11 cellular contexts compared by ENCODE assay signal in genomic region chr16:30187971-30188561, GRCh38. TPM values are rescaled to one million over a fixed set of nuclear protein-coding genes. Genes with fewer than 3 reads are reported as not detected.
DNase-seq lines count a peak whose midpoint lies in the region; ATAC-seq and TF ChIP-seq lines count a peak whose summit lies in the region.
"Had no signal": no experiment of that assay in that cellular context is flagged by ENCODE, and none has a peak within 500 bp of the region (broad histone marks: within the 10 kb centered on the region; RNA-seq: fewer than 3 reads in every experiment).

No MANE protein-coding gene starts in this region.

- no peak for DNase-seq in CD4-positive, CD25-positive, alpha-beta regulatory T cell
- DNase-seq in T-helper 17 cell (no peak), left lung (peak; percentile 35 to 72), NCI-H1930 (lab: John Stamatoyannopoulos, UW) (no peak), activated gamma-delta T cell treated with Interleukin-2 at 50 U/mL for 16 hours (no peak)
- DNase-seq: SW 1271 had no signal

- H3K4me2 ChIP-seq in DOHH2 (ENCODE audit: low read length): peak overlapping the region; percentile 96; the same call in 1 of the 2 replicates

- no peaks in the 10 kb centered on the region for H3K9me3 Mint-ChIP-seq in CD4-positive, CD25-positive, alpha-beta regulatory T cell

- no peaks in the 10 kb centered on the region for H3K9me3 ChIP-seq in CD4-positive, CD25-positive, alpha-beta regulatory T cell (ENCODE audit: control insufficient read depth in 2 of 2, low read length in 2 of 2)
- H3K9me3 ChIP-seq in DOHH2 (ENCODE audit: control insufficient read depth, insufficient read depth, low read length) (no peaks in the 10 kb centered on the region), T-helper 17 cell (ENCODE audit: control insufficient read depth, low read length, poor library complexity, severe bottlenecking) (no peaks in the 10 kb centered on the region), left lung (no peaks in the 10 kb centered on the region)
- H3K9me3 ChIP-seq: ascending aorta, testis had no signal

- intact Hi-C loops in left lung (cut with DNase I): no loop called here

- peaks cover 6% of the 10 kb centered on the region; the same call in 1 of the 2 replicates for H4K20me1 ChIP-seq in DOHH2 (ENCODE audit: control insufficient read depth, insufficient read depth, low read depth, low read length)

- ATAC-seq in CD4-positive, CD25-positive, alpha-beta regulatory T cell (ENCODE audit: low read depth in 2 of 2): no peak
- no peak for ATAC-seq in T-helper 17 cell
- ATAC-seq in left lung: no peak
- ATAC-seq in GM19455 (IDR thresholded peaks at IDR 0.05; ENCODE audit: unreplicated experiment): no peak
- no peak for ATAC-seq in HG02884 (IDR thresholded peaks at IDR 0.05; ENCODE audit: unreplicated experiment)

- H3K9me2 ChIP-seq in DOHH2 (replicated peaks; ENCODE audit: control insufficient read depth, low read length): no peaks in the 10 kb centered on the region

- no peaks in the 10 kb centered on the region for H3K27me3 ChIP-seq in CD4-positive, CD25-positive, alpha-beta regulatory T cell (ENCODE audit: control insufficient read depth, insufficient read depth, low read length)
- H3K27me3 ChIP-seq in DOHH2 (ENCODE audit: control insufficient read depth, low read length): no peaks in the 10 kb centered on the region
- no peaks in the 10 kb centered on the region for H3K27me3 ChIP-seq in left lung
- H3K27me3 ChIP-seq: ascending aorta, testis had no signal

- peak overlapping the region in 2 of 3 donors; percentile 32 to 97 for H3K27ac Mint-ChIP-seq in CD4-positive, CD25-positive, alpha-beta regulatory T cell
- peak overlapping the region; percentile 98 for H3K27ac Mint-ChIP-seq in T-helper 17 cell

- TF ChIP-seq CTCF in DOHH2 (IDR thresholded peaks at IDR 0.05; ENCODE audit: low read depth, low read length, poor library complexity, severe bottlenecking) (no peak), left lung (IDR thresholded peaks at IDR 0.05) (no peak)

- H3F3A ChIP-seq in DOHH2 (ENCODE audit: control insufficient read depth, insufficient read depth): peaks cover 35% of the 10 kb centered on the region

- peak overlapping the region; percentile 90 for H3K27ac ChIP-seq in CD4-positive, CD25-positive, alpha-beta regulatory T cell (ENCODE audit: insufficient read depth, low read length, poor library complexity, severe bottlenecking)
- H3K27ac ChIP-seq in DOHH2 (ENCODE audit: low read depth, low read length) (peak overlapping the region; percentile 96; the same call in 1 of the 2 replicates), left lung (peak overlapping the region in 1 of 2 donors; percentile 97)
- H3K27ac ChIP-seq: ascending aorta, testis had no signal

- peaks cover 24% of the 10 kb centered on the region for H3K36me3 Mint-ChIP-seq in CD4-positive, CD25-positive, alpha-beta regulatory T cell
- peaks cover 15% of the 10 kb centered on the region for H3K36me3 Mint-ChIP-seq in T-helper 17 cell (ENCODE audit: low read depth)

- H3K4me1 Mint-ChIP-seq in CD4-positive, CD25-positive, alpha-beta regulatory T cell: peaks cover 0 to 23% (median 11%) of the 10 kb centered on the region in 4 donors
- peaks cover 27% of the 10 kb centered on the region for H3K4me1 Mint-ChIP-seq in T-helper 17 cell

- H3K27me3 Mint-ChIP-seq in CD4-positive, CD25-positive, alpha-beta regulatory T cell: peaks cover 7% of the 10 kb centered on the region
- no peaks in the 10 kb centered on the region for H3K27me3 Mint-ChIP-seq in T-helper 17 cell

- H3K36me3 ChIP-seq in CD4-positive, CD25-positive, alpha-beta regulatory T cell (ENCODE audit: control insufficient read depth, insufficient read depth, low read length): peaks cover 22% of the 10 kb centered on the region
- H3K36me3 ChIP-seq in DOHH2 (ENCODE audit: control insufficient read depth, low read length): peaks cover 43% of the 10 kb centered on the region
- peaks cover 0 to 24% of the 10 kb centered on the region in 2 donors for H3K36me3 ChIP-seq in left lung

- peaks cover 40% of the 10 kb centered on the region for H3K4me1 ChIP-seq in CD4-positive, CD25-positive, alpha-beta regulatory T cell (ENCODE audit: control insufficient read depth, insufficient read depth, low read length, poor library complexity, severe bottlenecking)
- H3K4me1 ChIP-seq in DOHH2 (ENCODE audit: control insufficient read depth, low read length) (peaks cover 35% of the 10 kb centered on the region), left lung (peaks cover 3 to 38% of the 10 kb centered on the region in 2 donors)
- H3K4me1 ChIP-seq: testis had no signal

- no peak overlapping the region for H3K4me3 ChIP-seq in CD4-positive, CD25-positive, alpha-beta regulatory T cell (ENCODE audit: low read depth, low read length)
- no peak overlapping the region for H3K4me3 ChIP-seq in DOHH2 (ENCODE audit: low read length)
- no peak overlapping the region for H3K4me3 ChIP-seq in left lung
- H3K4me3 ChIP-seq: ascending aorta, testis had no signal

- peaks cover 45% of the 10 kb centered on the region for H3K79me2 ChIP-seq in DOHH2 (ENCODE audit: control insufficient read depth, low read length)

- H3K4me3 Mint-ChIP-seq in CD4-positive, CD25-positive, alpha-beta regulatory T cell: peak overlapping the region; percentile 33 to 99 (median 50)
- H3K4me3 Mint-ChIP-seq in T-helper 17 cell: peak overlapping the region; percentile 99

RNA-seq across cellular contexts. Expression of gene CORO1A, which starts 4.7 kb away (rescaled TPM):
- 850 TPM for total RNA-seq in CD4-positive, CD25-positive, alpha-beta regulatory T cell
- 1,000 to 10,000 TPM; 1,269 to 1,770 (median 1,540) TPM for polyA plus RNA-seq in CD4-positive, CD25-positive, alpha-beta regulatory T cell
- 100 to 1,000 TPM; 665 to 718 TPM for total RNA-seq in T-helper 17 cell
- total RNA-seq in left lung: 100 to 1,000 TPM in 1 of 2 donors, 10 to 100 TPM in 1; 29.3 to 172 TPM

RNA-seq across cellular contexts. Expression of gene BOLA2B, which starts 5.4 kb away (rescaled TPM):
- total RNA-seq in CD4-positive, CD25-positive, alpha-beta regulatory T cell: 58.2 TPM
- 100 to 1,000 TPM; 163 to 225 (median 191) TPM for polyA plus RNA-seq in CD4-positive, CD25-positive, alpha-beta regulatory T cell
- 10 to 100 TPM; 60.7 to 78.7 TPM for total RNA-seq in T-helper 17 cell
- 100 to 1,000 TPM in 1 of 2 donors, 10 to 100 TPM in 1; 59.3 to 101 TPM for total RNA-seq in left lung

RNA-seq across cellular contexts. Expression of gene SLX1A, which starts 5.6 kb away (rescaled TPM):
- 50.3 TPM for total RNA-seq in CD4-positive, CD25-positive, alpha-beta regulatory T cell
- 100 to 1,000 TPM in 3 of 4 donors, 10 to 100 TPM in 1; 56.8 to 136 (median 102) TPM for polyA plus RNA-seq in CD4-positive, CD25-positive, alpha-beta regulatory T cell
- total RNA-seq in T-helper 17 cell: 10 to 100 TPM; 43.0 to 47.8 TPM
- 10 to 100 TPM; 21.5 to 25.5 TPM for total RNA-seq in left lung

RNA-seq across cellular contexts. Expression of gene SULT1A3, which starts 11.0 kb away (rescaled TPM):
- total RNA-seq in CD4-positive, CD25-positive, alpha-beta regulatory T cell: 19.3 TPM
- 1 to 10 TPM in 1 of 4 donors, under 1 TPM in 2, not detected in 1; 0.71 to 1.5 (median 0.91) TPM for polyA plus RNA-seq in CD4-positive, CD25-positive, alpha-beta regulatory T cell
- total RNA-seq in T-helper 17 cell: 10 to 100 TPM; 28.8 to 30.0 TPM
- 10 to 100 TPM; 19.7 to 29.3 TPM for total RNA-seq in left lung

Comparison
In these comparisons a context has a peak if more than half of its experiments do, and no peak if none do; other contexts are left out.
1. DNase-seq: peak in left lung (2 of 2); none in CD4-positive, CD25-positive, alpha-beta regulatory T cell (0 of 3), T-helper 17 cell (0 of 3), NCI-H1930 (0 of 2) and activated gamma-delta T cell treated with Interleukin-2 at 50 U/mL for 16 hours (single experiment).